Comparison of ENCODE assay signal across 35 cellular contexts in genomic region chr4:185758807-185759206, GRCh38. TPM values are rescaled to one million over a fixed set of nuclear protein-coding genes. Genes with fewer than 3 reads are reported as not detected.
"Had no signal": no experiment of that assay in that cellular context is flagged by ENCODE, and none has a peak within 500 bp of the region (broad histone marks: within the 10 kb centered on the region; RNA-seq: fewer than 3 reads in every experiment).

No MANE protein-coding gene starts in this region.

- H3K4me1 ChIP-seq: Peyer's patch had no signal

- H3K27me3 ChIP-seq: Peyer's patch, SJSA1 had no signal

- H3K4me3 Mint-ChIP-seq: activated B cell treated with CpG ODN at 0.5 μM for 24 hours; activated CD4-positive, alpha-beta memory T cell treated with anti-CD3 and anti-CD28 coated beads for 36 hours; activated naive CD4-positive, alpha-beta T cell treated with anti-CD3 and anti-CD28 coated beads, Interleukin-2, amount 10 ng/mL, durations not matched to agents 7 days and 5 days; activated naive CD8-positive, alpha-beta T cell; activated naive CD8-positive, alpha-beta T cell treated with anti-CD3 and anti-CD28 coated beads, Interleukin-2, amount 50 U/mL, for 24 hours; activated T-cell treated with anti-CD3 and anti-CD28 coated beads, Interleukin-2, amount 50 U/mL, for 4 hours; activated T-helper 1 cell treated with anti-CD3 and anti-CD28 coated beads, Interleukin-12 subunit alpha, Interleukin-12 subunit beta, Interleukin-2, Interleukin-4 antibody, amounts not matched to agents 30 ng/mL and 10 ng/mL and 1 ng/mL, durations not matched to agents 14 hours and 24 hours and 36 hours; brain; T-cell; T-helper 17 cell had no signal

- H3K27ac Mint-ChIP-seq: activated B cell treated with CpG ODN at 0.5 μM for 24 hours; activated CD4-positive, alpha-beta memory T cell treated with anti-CD3 and anti-CD28 coated beads for 36 hours; activated naive CD4-positive, alpha-beta T cell treated with anti-CD3 and anti-CD28 coated beads, Interleukin-2, amount 10 ng/mL, durations not matched to agents 7 days and 5 days; activated naive CD8-positive, alpha-beta T cell; activated naive CD8-positive, alpha-beta T cell treated with anti-CD3 and anti-CD28 coated beads, Interleukin-2, amount 50 U/mL, for 24 hours; activated T-helper 1 cell treated with anti-CD3 and anti-CD28 coated beads, Interleukin-12 subunit alpha, Interleukin-12 subunit beta, Interleukin-2, Interleukin-4 antibody, amounts not matched to agents 30 ng/mL and 10 ng/mL and 1 ng/mL, durations not matched to agents 14 hours and 24 hours and 36 hours; brain; T-cell; T-helper 17 cell had no signal

- H3K4me3 ChIP-seq: Peyer's patch, SJSA1 had no signal

- H3K9me3 ChIP-seq: Peyer's patch, SJSA1, SK-N-SH had no signal

- H3K4me1 Mint-ChIP-seq: activated B cell treated with CpG ODN at 0.5 μM for 24 hours; activated naive CD4-positive, alpha-beta T cell treated with anti-CD3 and anti-CD28 coated beads, Interleukin-2, amount 10 ng/mL, durations not matched to agents 7 days and 5 days; activated naive CD8-positive, alpha-beta T cell treated with anti-CD3 and anti-CD28 coated beads, Interleukin-2, amount 50 U/mL, for 24 hours; T-cell; T-helper 17 cell had no signal

- H3K27ac ChIP-seq: Peyer's patch, SJSA1, VCaP had no signal

- H3K9ac ChIP-seq: SK-N-SH had no signal

- H3K36me3 Mint-ChIP-seq: activated CD4-positive, alpha-beta memory T cell treated with anti-CD3 and anti-CD28 coated beads for 36 hours; activated naive CD4-positive, alpha-beta T cell treated with anti-CD3 and anti-CD28 coated beads, Interleukin-2, amount 10 ng/mL, durations not matched to agents 7 days and 5 days; activated naive CD8-positive, alpha-beta T cell; T-cell had no signal

- DNase-seq: activated B cell treated with CpG ODN at 0.5 μM for 24 hours; activated CD4-positive, alpha-beta memory T cell treated with anti-CD3 and anti-CD28 coated beads for 36 hours; activated CD4-positive, alpha-beta T cell treated with anti-CD3 and anti-CD28 coated beads for 4 hours; activated CD4-positive, alpha-beta T cell treated with anti-CD3 and anti-CD28 coated beads, Interleukin-2, amount 50 U/mL, for 1 hour; activated CD4-positive, CD25-positive, alpha-beta regulatory T cell treated with anti-CD3 and anti-CD28 coated beads, Interleukin-2, amount 50 U/mL, for 72 hours; activated CD8-positive, alpha-beta memory T cell treated with anti-CD3 and anti-CD28 coated beads, Interleukin-2, amount 50 U/mL, for 4 hours; activated effector memory CD4-positive, alpha-beta T cell treated with Interleukin-2 at 50 U/mL for 16 hours; activated naive CD4-positive, alpha-beta T cell treated with anti-CD3 and anti-CD28 coated beads, Interleukin-2, amount 10 ng/mL, durations not matched to agents 7 days and 5 days; activated naive CD8-positive, alpha-beta T cell treated with anti-CD3 and anti-CD28 coated beads, Interleukin-2, amount 50 U/mL, for 24 hours; activated T-cell treated with anti-CD3 and anti-CD28 coated beads for 4 hours; activated T-cell treated with anti-CD3 and anti-CD28 coated beads, Interleukin-2, amount 50 U/mL, for 4 hours; anterior cingulate cortex; central memory CD4-positive, alpha-beta T cell; Kasumi-1; KBM-7; MM.1S; MV-4-11; NCI-H1092; NCI-H1436 treated with DMSO at 0.1 percent for 48 hours; NCI-H1694 treated with DMSO at 0.1 percent for 48 hours; NCI-H2029; NCI-H345; NCI-H524 treated with DMSO at 0.1 percent for 48 hours; PC-3; Peyer's patch; RPMI8226; SHP77 treated with DMSO at 0.1 percent for 48 hours; SK-N-SH; T-cell; T-helper 17 cell had no signal

- ATAC-seq: activated naive CD8-positive, alpha-beta T cell treated with anti-CD3 and anti-CD28 coated beads, Interleukin-2, amount 50 U/mL, for 24 hours; activated T-cell treated with anti-CD3 and anti-CD28 coated beads, Interleukin-2, amount 50 U/mL, for 4 hours; PC-3; T-cell; T-helper 17 cell had no signal

- H3K9me3 Mint-ChIP-seq: activated CD4-positive, alpha-beta memory T cell treated with anti-CD3 and anti-CD28 coated beads for 36 hours; activated naive CD4-positive, alpha-beta T cell treated with anti-CD3 and anti-CD28 coated beads, Interleukin-2, amount 10 ng/mL, durations not matched to agents 7 days and 5 days; activated naive CD8-positive, alpha-beta T cell treated with anti-CD3 and anti-CD28 coated beads, Interleukin-2, amount 50 U/mL, for 24 hours; activated T-helper 1 cell treated with anti-CD3 and anti-CD28 coated beads, Interleukin-12 subunit alpha, Interleukin-12 subunit beta, Interleukin-2, Interleukin-4 antibody, amounts not matched to agents 30 ng/mL and 10 ng/mL and 1 ng/mL, durations not matched to agents 14 hours and 24 hours and 36 hours had no signal

- H3K27me3 Mint-ChIP-seq: activated naive CD4-positive, alpha-beta T cell treated with anti-CD3 and anti-CD28 coated beads, Interleukin-2, amount 10 ng/mL, durations not matched to agents 7 days and 5 days had no signal

- H3K4me2 ChIP-seq: SK-N-SH had no signal

- H3K36me3 ChIP-seq: Peyer's patch, SJSA1 had no signal

RNA-seq across cellular contexts. Expression of gene SORBS2, which starts 53.2 kb away (rescaled TPM):
- total RNA-seq: activated B cell treated with CpG ODN at 0.5 μM for 24 hours; activated CD4-positive, alpha-beta memory T cell treated with anti-CD3 and anti-CD28 coated beads for 36 hours; activated T-helper 1 cell treated with anti-CD3 and anti-CD28 coated beads, Interleukin-12 subunit alpha, Interleukin-12 subunit beta, Interleukin-2, Interleukin-4 antibody, amounts not matched to agents 30 ng/mL and 10 ng/mL and 1 ng/mL, durations not matched to agents 14 hours and 24 hours and 36 hours had no signal
